ENCODE assay signal across 29 cellular contexts in the genomic region with DNA sequence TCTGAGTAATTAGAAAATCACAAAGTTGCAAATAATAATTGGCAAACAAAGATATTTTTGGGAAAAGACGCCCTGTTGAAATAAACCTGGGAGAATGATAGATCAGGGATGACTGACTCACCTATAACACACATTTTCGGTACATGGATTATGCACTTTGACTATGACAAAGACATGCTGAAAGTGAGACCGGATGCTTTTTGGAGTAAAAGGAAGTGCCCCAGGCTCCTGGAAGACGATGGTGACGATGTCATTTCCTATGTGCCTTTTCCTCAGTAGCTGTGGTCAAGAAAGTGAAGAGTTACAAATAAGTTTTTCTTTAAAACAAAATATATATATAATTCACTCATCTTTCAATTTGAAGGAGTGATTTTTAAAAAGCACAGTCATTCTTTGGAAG.
DNase-seq lines count a peak whose midpoint lies in the region; ATAC-seq and TF ChIP-seq lines count a peak whose summit lies in the region.
"Had no signal": no experiment of that assay in that cellular context is flagged by ENCODE, and none has a peak within 500 bp of the region (broad histone marks: within the 10 kb centered on the region; RNA-seq: fewer than 3 reads in every experiment).

No MANE protein-coding gene starts in this region.

- H2AFZ ChIP-seq in PC-3 (ENCODE audit: low read length) = no peak overlapping the region
- H2AFZ ChIP-seq: neural progenitor cell, parathyroid adenoma had no signal

- no peak for TF ChIP-seq EP300 in tibial nerve (IDR thresholded peaks at IDR 0.05)

- intact Hi-C loops in A673 (cut with micrococcal nuclease; ENCODE audit: unreplicated experiment) = loop anchor here (10.0 kb wide), 1 partner anchor 154 kb away; no protein-coding TSS in a partner anchor
- intact Hi-C loops in PC-3 (cut with micrococcal nuclease) = loop anchor here (5.0 kb wide), 1 partner anchor 299 kb away; no protein-coding TSS in a partner anchor

- peak overlapping the region; percentile 28; the same call in 1 of the 2 replicates for H3K9ac ChIP-seq in PC-3 (ENCODE audit: low read length)
- H3K9ac ChIP-seq: BLaER1, neural progenitor cell, parathyroid adenoma had no signal

- H3K9me3 ChIP-seq in A673 (ENCODE audit: low read depth, low read length, poor library complexity, severe bottlenecking) (no peaks in the 10 kb centered on the region), PC-3 (ENCODE audit: low read length) (no peaks in the 10 kb centered on the region), tibial nerve (no peaks in the 10 kb centered on the region)
- H3K9me3 ChIP-seq: BLaER1, gastroesophageal sphincter, MG63, sigmoid colon had no signal

- BruUV-seq in A673 (replicated peaks; lab: Mats Ljungman, UMichigan) (no TSS peak), PC-3 (replicated peaks; lab: Mats Ljungman, UMichigan) (no TSS peak)

- CTCF ChIA-PET in A673 (lab: Charles Lee) = no interaction called here
- CTCF ChIA-PET in PC-3 (lab: Charles Lee) = no interaction called here

- peak; percentile 35 for ATAC-seq in PC-3
- no peak for ATAC-seq in GM19324 (IDR thresholded peaks at IDR 0.05; ENCODE audit: low FRiP score, unreplicated experiment)
- ATAC-seq: effector memory CD8-positive, alpha-beta T cell; gastroesophageal sphincter; stimulated activated memory B cell treated with anti-CD40 and anti-IgM and Interleukin-4, amounts not matched to agents 10 μg/mL and 1 μg/mL and 100 μg/mL, for 72 hours; WTC11 had no signal

- no peaks in the 10 kb centered on the region for H3K27me3 Mint-ChIP-seq in endothelial cell (ENCODE audit: unreplicated experiment)
- H3K27me3 Mint-ChIP-seq: activated CD4-positive, alpha-beta T cell treated with anti-CD3 and anti-CD28 coated beads, Interleukin-2, amount 10 ng/mL, durations not matched to agents 7 days and 5 days; activated naive CD8-positive, alpha-beta T cell; effector memory CD8-positive, alpha-beta T cell had no signal

- peak overlapping the region; percentile 38 for H3K4me2 ChIP-seq in PC-3 (ENCODE audit: low read length)
- H3K4me2 ChIP-seq: BLaER1, neural progenitor cell had no signal

- H3K4me3 ChIP-seq in A673 (ENCODE audit: low read depth, low read length, poor library complexity, severe bottlenecking) (no peak overlapping the region), PC-3 (ENCODE audit: low read length) (no peak overlapping the region), tibial nerve (no peak overlapping the region)
- H3K4me3 ChIP-seq: BLaER1, coronary artery, gastroesophageal sphincter, MG63, neural progenitor cell, sigmoid colon had no signal

- peak overlapping the region; percentile 38 for H3K4me3 Mint-ChIP-seq in endothelial cell (ENCODE audit: unreplicated experiment)
- H3K4me3 Mint-ChIP-seq: activated CD4-positive, alpha-beta T cell treated with anti-CD3 and anti-CD28 coated beads, Interleukin-2, amount 10 ng/mL, durations not matched to agents 7 days and 5 days; activated naive CD8-positive, alpha-beta T cell; activated T-helper 1 cell treated with anti-CD3 and anti-CD28 coated beads, Interleukin-12 subunit alpha, Interleukin-12 subunit beta, Interleukin-2, Interleukin-4 antibody, amounts not matched to agents 30 ng/mL and 10 ng/mL and 1 ng/mL, durations not matched to agents 14 hours and 24 hours and 36 hours; effector memory CD8-positive, alpha-beta T cell; immature natural killer cell; neural progenitor cell; stimulated activated memory B cell treated with anti-CD40 and anti-IgM and Interleukin-4, amounts not matched to agents 10 μg/mL and 1 μg/mL and 100 μg/mL, for 72 hours; WTC11 had no signal

- H3K9me2 ChIP-seq in PC-3 (replicated peaks; ENCODE audit: low read length) = no peaks in the 10 kb centered on the region

- POLR2A ChIA-PET in A673 (lab: Charles Lee; ENCODE audit: low non-redundant PET) = no interaction called here
- POLR2A ChIA-PET in PC-3 (lab: Charles Lee; ENCODE audit: unreplicated experiment) = interaction anchor here (0.6 kb wide), 1 partner anchor 10 kb away, joined by 3 read pairs; no protein-coding TSS in a partner anchor

- H3K4me1 Mint-ChIP-seq in endothelial cell (ENCODE audit: unreplicated experiment) = peaks cover 35% of the 10 kb centered on the region
- H3K4me1 Mint-ChIP-seq: stimulated activated memory B cell treated with anti-CD40 and anti-IgM and Interleukin-4, amounts not matched to agents 10 μg/mL and 1 μg/mL and 100 μg/mL, for 72 hours had no signal

- H3K9me3 Mint-ChIP-seq in endothelial cell (ENCODE audit: unreplicated experiment) = no peaks in the 10 kb centered on the region
- H3K9me3 Mint-ChIP-seq: activated T-helper 1 cell treated with anti-CD3 and anti-CD28 coated beads, Interleukin-12 subunit alpha, Interleukin-12 subunit beta, Interleukin-2, Interleukin-4 antibody, amounts not matched to agents 30 ng/mL and 10 ng/mL and 1 ng/mL, durations not matched to agents 14 hours and 24 hours and 36 hours; effector memory CD8-positive, alpha-beta T cell; immature natural killer cell; neural progenitor cell; stimulated activated memory B cell treated with anti-CD40 and anti-IgM and Interleukin-4, amounts not matched to agents 10 μg/mL and 1 μg/mL and 100 μg/mL, for 72 hours; WTC11 had no signal

- H3K27ac ChIP-seq in A673 (ENCODE audit: low read depth, low read length, poor library complexity, severe bottlenecking) = no peak overlapping the region
- peak overlapping the region; percentile 72 for H3K27ac ChIP-seq in PC-3 (ENCODE audit: low read length)
- H3K27ac ChIP-seq in tibial nerve = peak overlapping the region in 2 of 4 donors; percentile 73 to 78
- H3K27ac ChIP-seq: BLaER1, coronary artery, neural progenitor cell, parathyroid adenoma had no signal

- DNase-seq in A673 (ENCODE audit: low spot score) (peak; percentile 61), ELR (ENCODE audit: low read depth) (peak; percentile 71), PC-3 (peak; percentile 83), endothelial cell (ENCODE audit: low spot score) (no peak), DMS153 treated with DMSO at 0.1 percent for 48 hours (lab: John Stamatoyannopoulos, UW; ENCODE audit: unreplicated experiment) (no peak), GM19240 (ENCODE audit: insufficient read length, low spot score) (no peak), tibial nerve (ENCODE audit: low spot score in 2 of 2) (no peak)
- DNase-seq: activated CD4-positive, alpha-beta T cell treated with anti-CD3 and anti-CD28 coated beads, Interleukin-2, amount 10 ng/mL, durations not matched to agents 7 days and 5 days; anterior cingulate cortex; effector memory CD8-positive, alpha-beta T cell; hypothalamus; immature natural killer cell; MG63; NCI-H1436; NCI-H2081 treated with DMSO at 0.1 percent for 48 hours; NCI-H226; NCI-H69; sigmoid colon; stimulated activated CD4-positive, alpha-beta T cell treated with anti-CD3 and anti-CD28 coated beads, Interleukin-4, amount 100 ng/mL, for 4 hours had no signal

- H3K36me3 ChIP-seq in A673 (ENCODE audit: insufficient read depth, low read length, poor library complexity, severe bottlenecking) (no peaks in the 10 kb centered on the region), PC-3 (ENCODE audit: low read depth, low read length) (no peaks in the 10 kb centered on the region), tibial nerve (peaks cover 0 to 37% (median 0%) of the 10 kb centered on the region in 3 donors)
- H3K36me3 ChIP-seq: BLaER1, neural progenitor cell had no signal

- peaks cover 8% of the 10 kb centered on the region for H3K4me1 ChIP-seq in A673 (ENCODE audit: insufficient read depth, low read length, poor library complexity, severe bottlenecking)
- peaks cover 36% of the 10 kb centered on the region for H3K4me1 ChIP-seq in PC-3 (ENCODE audit: insufficient read depth, low read length)
- peaks cover 0 to 43% (median 12%) of the 10 kb centered on the region in 4 donors for H3K4me1 ChIP-seq in tibial nerve
- H3K4me1 ChIP-seq: BLaER1, parathyroid adenoma had no signal

- H3K27ac Mint-ChIP-seq in endothelial cell (ENCODE audit: unreplicated experiment) = peak overlapping the region; percentile 94
- H3K27ac Mint-ChIP-seq: activated CD4-positive, alpha-beta T cell treated with anti-CD3 and anti-CD28 coated beads, Interleukin-2, amount 10 ng/mL, durations not matched to agents 7 days and 5 days; activated naive CD8-positive, alpha-beta T cell; activated T-helper 1 cell treated with anti-CD3 and anti-CD28 coated beads, Interleukin-12 subunit alpha, Interleukin-12 subunit beta, Interleukin-2, Interleukin-4 antibody, amounts not matched to agents 30 ng/mL and 10 ng/mL and 1 ng/mL, durations not matched to agents 14 hours and 24 hours and 36 hours; effector memory CD8-positive, alpha-beta T cell; immature natural killer cell; stimulated activated memory B cell treated with anti-CD40 and anti-IgM and Interleukin-4, amounts not matched to agents 10 μg/mL and 1 μg/mL and 100 μg/mL, for 72 hours; WTC11 had no signal

- H3K27me3 ChIP-seq in A673 (replicated peaks; ENCODE audit: insufficient read depth, low read depth, low read length, poor library complexity) (no peaks in the 10 kb centered on the region), PC-3 (ENCODE audit: low read length) (no peaks in the 10 kb centered on the region), tibial nerve (no peaks in the 10 kb centered on the region)
- H3K27me3 ChIP-seq: BLaER1, gastroesophageal sphincter, MG63, neural progenitor cell, sigmoid colon had no signal

- H3K79me2 ChIP-seq in PC-3 (ENCODE audit: low read length) = no peaks in the 10 kb centered on the region
- H3K79me2 ChIP-seq: parathyroid adenoma had no signal

- H3F3A ChIP-seq in PC-3 (ENCODE audit: low read length, unreplicated experiment) = peaks cover 3% of the 10 kb centered on the region

- no peak for TF ChIP-seq POLR2A in tibial nerve (IDR thresholded peaks at IDR 0.05)

- 76 to 79% methylated on average over 5 of the region's 5 CpGs for WGBS in tibial nerve, 2 donors

- TF ChIP-seq CTCF in A673 (conservative IDR thresholded peaks at IDR 0.05; ENCODE audit: low read depth, low read length) (no peak), PC-3 (conservative IDR thresholded peaks at IDR 0.05; ENCODE audit: low read depth, low read length) (no peak), endothelial cell (IDR thresholded peaks at IDR 0.05; ENCODE audit: unreplicated experiment) (no peak), tibial nerve (IDR thresholded peaks at IDR 0.05) (no peak)

- no peaks in the 10 kb centered on the region for H4K20me1 ChIP-seq in PC-3 (ENCODE audit: low read length)
- H4K20me1 ChIP-seq: BLaER1 had no signal

- peaks cover 42% of the 10 kb centered on the region for H3K36me3 Mint-ChIP-seq in endothelial cell (ENCODE audit: low read depth, unreplicated experiment)
- H3K36me3 Mint-ChIP-seq: activated naive CD8-positive, alpha-beta T cell; stimulated activated memory B cell treated with anti-CD40 and anti-IgM and Interleukin-4, amounts not matched to agents 10 μg/mL and 1 μg/mL and 100 μg/mL, for 72 hours had no signal

Comparison
In these comparisons a context has a peak if more than half of its experiments do, and no peak if none do; other contexts are left out.
1. DNase-seq: peak in A673 (single experiment), ELR (single experiment) and PC-3 (single experiment); none in endothelial cell (single experiment), DMS153 treated with DMSO at 0.1 percent for 48 hours (single experiment), GM19240 (single experiment) and tibial nerve (0 of 2).